ENCODE assay signal across 1 cellular context in genomic region chr11:113242767-113243397, GRCh38.
A peak's percentile ranks its signal among the peaks of the same experiment; 100 is the strongest.
TF ChIP-seq lines count a peak whose summit lies in the region.

No MANE protein-coding gene starts in this region.

TF ChIP-seq in H1, 55 proteins besides CTCF, POLR2A, EP300 and RAD21 (continued from another document):
- no peak for TF ChIP-seq CHD7 (IDR thresholded peaks at IDR 0.05; ENCODE audit: insufficient replicate concordance, low read length)
- TF ChIP-seq ATF2 (IDR thresholded peaks at IDR 0.05; ENCODE audit: low read length): no peak
- TF ChIP-seq CHD2 (IDR thresholded peaks at IDR 0.05; ENCODE audit: low read length): no peak
- no peak for TF ChIP-seq SRF (IDR thresholded peaks at IDR 0.05; ENCODE audit: low read depth, low read length)
- no peak for TF ChIP-seq E2F6 (IDR thresholded peaks at IDR 0.05)
- peak; percentile 75 for TF ChIP-seq YY1 (IDR thresholded peaks at IDR 0.05; ENCODE audit: low read depth, low read length)
